Comparison of ENCODE assay signal across 29 cellular contexts in genomic region chr2:129275706-129276105, GRCh38.
"Had no signal": no experiment of that assay in that cellular context is flagged by ENCODE, and none has a peak within 500 bp of the region (broad histone marks: within the 10 kb centered on the region; RNA-seq: fewer than 3 reads in every experiment).

No MANE protein-coding gene starts in this region.

- DNase-seq: activated B cell treated with CpG ODN at 0.5 μM for 24 hours; activated CD4-positive, alpha-beta T cell treated with anti-CD3 and anti-CD28 coated beads for 48 hours; activated CD4-positive, alpha-beta T cell treated with anti-CD3 and anti-CD28 coated beads, Interleukin-2, amount 50 U/mL, for 1 hour; activated CD4-positive, alpha-beta T cell treated with anti-CD3 and anti-CD28 coated beads, Interleukin-2, amount 50 U/mL, for 48 hours; activated CD8-positive, alpha-beta memory T cell treated with anti-CD3 and anti-CD28 coated beads for 24 hours; activated CD8-positive, alpha-beta T cell treated with anti-CD3 and anti-CD28 coated beads for 36 hours; activated effector memory CD4-positive, alpha-beta T cell treated with Interleukin-2 at 50 U/mL for 16 hours; activated gamma-delta T cell treated with Interleukin-2 at 50 U/mL for 16 hours; activated naive CD4-positive, alpha-beta T cell treated with anti-CD3 and anti-CD28 coated beads, Interleukin-2, amount 50 U/mL, for 16 hours; activated naive CD4-positive, alpha-beta T cell treated with Interleukin-2 at 50 U/mL for 16 hours; activated T-cell treated with anti-CD3 and anti-CD28 coated beads, Interleukin-2, amount 50 U/mL, for 4 hours; amniotic stem cell; brain microvascular endothelial cell; central memory CD4-positive, alpha-beta T cell; cerebellar nuclear complex; colonic mucosa; effector CD8-positive, alpha-beta T cell; foreskin fibroblast; gastrocnemius medialis; glutamatergic neuron; heart right ventricle; T-helper 1 cell; T-helper 17 cell; T1000; WERI-Rb-1 had no signal

- H3K36me3 ChIP-seq: brain microvascular endothelial cell, cardiac muscle cell, colonic mucosa, gastrocnemius medialis, heart right ventricle, WERI-Rb-1 had no signal

- H3K27ac ChIP-seq: brain microvascular endothelial cell, cardiac muscle cell, colonic mucosa, heart right ventricle, WERI-Rb-1 had no signal

- H3K9me3 ChIP-seq: colonic mucosa, gastrocnemius medialis had no signal

- H3K4me3 ChIP-seq: cardiac muscle cell, colonic mucosa, gastrocnemius medialis, heart right ventricle had no signal

- H3K27me3 ChIP-seq: brain microvascular endothelial cell, cardiac muscle cell, colonic mucosa, gastrocnemius medialis, heart right ventricle had no signal

- H3K4me1 ChIP-seq: colonic mucosa, heart right ventricle had no signal

- ATAC-seq: activated CD4-positive, CD25-positive, alpha-beta regulatory T cell treated with anti-CD3 and anti-CD28 coated beads, Interleukin-2, amount 50 U/mL, for 24 hours; activated CD8-positive, alpha-beta T cell treated with anti-CD3 and anti-CD28 coated beads for 36 hours; activated T-cell treated with anti-CD3 and anti-CD28 coated beads, Interleukin-2, amount 50 U/mL, for 4 hours; activated T-helper 17 cell treated with anti-CD3 and anti-CD28 coated beads, Interleukin-2, amount 50 U/mL, for 72 hours; esophagus mucosa; gastrocnemius medialis; heart right ventricle; T-helper 17 cell had no signal
